ENCODE assay signal across 32 cellular contexts in genomic region chr6:161237176-161237575, GRCh38.
"Had no signal": no experiment of that assay in that cellular context is flagged by ENCODE, and none has a peak within 500 bp of the region (broad histone marks: within the 10 kb centered on the region; RNA-seq: fewer than 3 reads in every experiment).

No MANE protein-coding gene starts in this region.

- DNase-seq: glutamatergic neuron; heart left ventricle; hypothalamus; immature natural killer cell; kidney; left colon; left lung; lower lobe of right lung; mammary epithelial cell; mesenchymal stem cell; naive B cell; natural killer cell; nephron progenitor cell; pancreas; posterior cingulate gyrus; psoas muscle; right lobe of liver; spleen; stimulated activated CD4-positive, alpha-beta T cell treated with anti-CD3 and anti-CD28 coated beads, Interleukin-4, amount 100 ng/mL, for 4 hours; stimulated activated CD8-positive, alpha-beta memory T cell treated with anti-CD3 and anti-CD28 coated beads, Interleukin-4, amount 100 ng/mL, for 48 hours; stimulated activated naive CD4-positive, alpha-beta T cell treated with Interleukin-2 at 50 U/mL for 16 hours; stimulated activated naive CD8-positive, alpha-beta T cell treated with anti-CD3 and anti-CD28 coated beads, Interleukin-15, amount 100 ng/mL, for 72 hours; substantia nigra; trophoblast cell; upper lobe of right lung had no signal

- H3K27ac ChIP-seq: heart left ventricle, left lung, lower lobe of right lung, neural progenitor cell, pancreas, psoas muscle, right atrium auricular region, right lobe of liver, skin epidermis, spleen, upper lobe of right lung had no signal

- H3K4me3 ChIP-seq: heart left ventricle, left lung, lower lobe of right lung, neural progenitor cell, pancreas, psoas muscle, right atrium auricular region, right lobe of liver, skin epidermis, spleen, upper lobe of right lung had no signal

- H2AFZ ChIP-seq: neural progenitor cell had no signal

- H3K27me3 ChIP-seq: heart left ventricle, left lung, neural progenitor cell, pancreas, right atrium auricular region, right lobe of liver, spleen, upper lobe of right lung had no signal

- H3K9ac ChIP-seq: neural progenitor cell had no signal

- H3K9me3 Mint-ChIP-seq: immature natural killer cell; mesothelial cell of epicardium; natural killer cell; stimulated activated naive CD8-positive, alpha-beta T cell treated with anti-CD3 and anti-CD28 coated beads, Interleukin-15, amount 100 ng/mL, for 72 hours had no signal

- H3K36me3 ChIP-seq: heart left ventricle, lower lobe of right lung, neural progenitor cell, pancreas, right atrium auricular region, right lobe of liver, spleen, upper lobe of right lung had no signal

- H3K36me3 Mint-ChIP-seq: stimulated activated memory B cell treated with anti-CD40 and anti-IgM and Interleukin-4, amounts not matched to agents 10 μg/mL and 1 μg/mL and 100 μg/mL, for 72 hours had no signal

- H3K4me1 ChIP-seq: pancreas, psoas muscle, right lobe of liver, upper lobe of right lung had no signal

- ATAC-seq: heart left ventricle; left colon; left lung; lower lobe of right lung; natural killer cell; pancreas; psoas muscle; right lobe of liver; stimulated activated memory B cell treated with anti-CD40 and anti-IgM and Interleukin-4, amounts not matched to agents 10 μg/mL and 1 μg/mL and 100 μg/mL, for 72 hours; stimulated activated naive CD8-positive, alpha-beta T cell treated with anti-CD3 and anti-CD28 coated beads, Interleukin-15, amount 100 ng/mL, for 72 hours; upper lobe of right lung had no signal

- H3K27ac Mint-ChIP-seq: mesothelial cell of epicardium; naive B cell; nephron progenitor cell; neural progenitor cell; stimulated activated memory B cell treated with anti-CD40 and anti-IgM and Interleukin-4, amounts not matched to agents 10 μg/mL and 1 μg/mL and 100 μg/mL, for 72 hours; stimulated activated naive CD8-positive, alpha-beta T cell treated with anti-CD3 and anti-CD28 coated beads, Interleukin-15, amount 100 ng/mL, for 72 hours had no signal

- FAIRE-seq: islet of Langerhans, kidney, pancreas, urothelium cell line had no signal

- H3K9me3 ChIP-seq: heart left ventricle, left lung, lower lobe of right lung, pancreas, psoas muscle, right atrium auricular region, right lobe of liver, spleen, upper lobe of right lung had no signal

- H3K27me3 Mint-ChIP-seq: naive B cell; stimulated activated memory B cell treated with anti-CD40 and anti-IgM and Interleukin-4, amounts not matched to agents 10 μg/mL and 1 μg/mL and 100 μg/mL, for 72 hours; stimulated activated naive CD8-positive, alpha-beta T cell treated with anti-CD3 and anti-CD28 coated beads, Interleukin-15, amount 100 ng/mL, for 72 hours had no signal

- H3K4me3 Mint-ChIP-seq: immature natural killer cell; mesothelial cell of epicardium; naive B cell; natural killer cell; nephron progenitor cell; neural progenitor cell; stimulated activated memory B cell treated with anti-CD40 and anti-IgM and Interleukin-4, amounts not matched to agents 10 μg/mL and 1 μg/mL and 100 μg/mL, for 72 hours; stimulated activated naive CD8-positive, alpha-beta T cell treated with anti-CD3 and anti-CD28 coated beads, Interleukin-15, amount 100 ng/mL, for 72 hours had no signal

- H3K4me2 ChIP-seq: neural progenitor cell had no signal
